Comparison of ENCODE assay signal across 8 cellular contexts in genomic region chr1:244047739-244048565, GRCh38.
DNase-seq lines count a peak whose midpoint lies in the region; ATAC-seq and TF ChIP-seq lines count a peak whose summit lies in the region.

No MANE protein-coding gene starts in this region.

- ATAC-seq in GM21526 (IDR thresholded peaks at IDR 0.05; ENCODE audit: low FRiP score, unreplicated experiment), result peak; percentile 73

- peak overlapping the region; percentile 77 for H3K4me3 ChIP-seq in OCI-LY1 (ENCODE audit: low read depth, low read length, poor library complexity, severe bottlenecking)

- H3F3A ChIP-seq in OCI-LY1 (ENCODE audit: insufficient read depth, low read length), result no peaks in the 10 kb centered on the region

- no peaks in the 10 kb centered on the region for H3K36me3 ChIP-seq in OCI-LY1 (ENCODE audit: insufficient read depth, low read length)

- no peaks in the 10 kb centered on the region for H3K9me2 ChIP-seq in OCI-LY1 (ENCODE audit: low read depth, low read length)

- H3K27ac ChIP-seq in OCI-LY1 (ENCODE audit: low read depth, low read length, poor library complexity, severe bottlenecking), result peak overlapping the region; percentile 66

- peak overlapping the region; percentile 73 for H3K4me2 ChIP-seq in OCI-LY1 (ENCODE audit: low read length)

- no peak overlapping the region; the same call in 1 of the 2 replicates for H2AFZ ChIP-seq in OCI-LY1 (ENCODE audit: low read length)

- peak; percentile 100 for DNase-seq in DMS 273 (lab: John Stamatoyannopoulos, UW; ENCODE audit: unreplicated experiment)
- DNase-seq in HuH-7 (ENCODE audit: low spot score), result peak; percentile 98
- peak; percentile 93 for DNase-seq in activated T-cell treated with anti-CD3 and anti-CD28 coated beads for 1 hour (ENCODE audit: low read depth)
- DNase-seq in epidermal melanocyte (ENCODE audit: insufficient read length, low spot score), result peak; percentile 96
- peak; percentile 95 for DNase-seq in middle frontal gyrus (ENCODE audit: extremely low spot score, low spot score)
- DNase-seq in stimulated activated CD8-positive, alpha-beta memory T cell treated with anti-CD3 and anti-CD28 coated beads, Interleukin-2, amount 100 ng/mL, for 1 hour (ENCODE audit: low read depth in 2 of 2), result peak; percentile 92 to 97

- no peaks in the 10 kb centered on the region for H3K9me3 ChIP-seq in OCI-LY1 (ENCODE audit: low read length)

- H3K27me3 ChIP-seq in OCI-LY1 (ENCODE audit: insufficient read depth, low read length), result no peaks in the 10 kb centered on the region

- H4K20me1 ChIP-seq in OCI-LY1 (ENCODE audit: insufficient read depth, low read length), result peaks cover 5% of the 10 kb centered on the region; the same call in 1 of the 2 replicates

- peak overlapping the region; percentile 79 for H3K9ac ChIP-seq in OCI-LY1 (ENCODE audit: low read length)

- TF ChIP-seq CTCF in OCI-LY1 (IDR thresholded peaks at IDR 0.05; ENCODE audit: low read length), result no peak

- H3K79me2 ChIP-seq in OCI-LY1 (ENCODE audit: insufficient read depth, low read length), result no peaks in the 10 kb centered on the region

- H3K4me1 ChIP-seq in OCI-LY1 (ENCODE audit: insufficient read depth, low read length, severe bottlenecking), result peaks cover 35% of the 10 kb centered on the region

Comparison
In these comparisons a context has a peak if more than half of its experiments do, and no peak if none do; other contexts are left out.
1. Peak in every context shown above with its lines: DNase-seq, ATAC-seq, H3K4me3 ChIP-seq and H3K27ac ChIP-seq.